9 cellular contexts compared by ENCODE assay signal in the genomic region with DNA sequence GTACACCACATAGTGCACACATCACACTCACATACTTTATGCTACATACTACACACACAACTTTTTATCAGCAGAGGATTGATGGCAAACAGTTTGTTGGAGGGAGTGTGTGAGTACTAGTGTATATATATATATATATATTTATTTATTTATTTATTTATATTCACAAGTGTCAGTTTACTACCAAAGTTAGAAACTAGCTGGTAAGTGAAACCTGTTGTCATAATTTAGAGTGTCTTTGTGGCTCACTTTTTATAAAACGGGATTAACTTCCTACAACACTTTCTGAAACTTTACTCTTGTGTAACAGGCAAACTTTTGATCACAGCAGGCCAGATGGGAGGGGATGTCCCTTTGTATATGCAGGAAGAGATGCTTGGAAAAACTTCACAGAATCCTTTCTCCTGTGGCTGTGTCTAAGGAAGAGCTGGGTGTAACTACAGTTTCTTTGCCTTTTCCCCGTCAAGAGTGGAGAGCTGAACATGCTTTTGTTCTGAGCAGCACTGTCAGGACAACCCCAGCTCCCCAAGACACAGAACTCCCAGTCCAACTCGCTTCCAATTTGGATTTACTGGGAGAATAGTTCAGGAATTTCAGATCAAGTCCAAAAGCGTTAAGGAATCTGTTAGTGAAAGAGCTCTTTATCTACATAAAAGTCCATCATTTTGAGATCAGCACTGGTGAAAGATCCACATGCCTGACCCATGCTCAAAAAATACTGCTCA. TPM values are rescaled to one million over a fixed set of nuclear protein-coding genes. Genes with fewer than 3 reads are reported as not detected.
DNase-seq lines count a peak whose midpoint lies in the region; ATAC-seq, FAIRE-seq and TF ChIP-seq lines count a peak whose summit lies in the region.
"Had no signal": no experiment of that assay in that cellular context is flagged by ENCODE, and none has a peak within 500 bp of the region (broad histone marks: within the 10 kb centered on the region; RNA-seq: fewer than 3 reads in every experiment).

No MANE protein-coding gene starts in this region.

- H3K9ac ChIP-seq in K562 (ENCODE audit: insufficient read depth in 1 of 2, low read depth in 2 of 2, low read length in 2 of 2) = peak overlapping the region; percentile 8 to 85; a peak in 3 of 4 replicates
- no peak overlapping the region for H3K9ac ChIP-seq in mesendoderm (ENCODE audit: low read length)

- WGBS in K562 (ENCODE audit: insufficient coverage, low coverage, missing lambda C conversion rate) = 23% methylated on average over 4 of the region's 4 CpGs
- WGBS in mesendoderm (ENCODE audit: extremely low coverage, insufficient coverage, low lambda C conversion rate) = no CpG with 5 or more reads among the region's 4 CpGs

- in situ Hi-C loops in K562 (cut with MboI) = loop anchor here (10.0 kb wide), 1 partner anchor 315 kb away; no protein-coding TSS in a partner anchor

- POLR2A ChIA-PET in K562 (lab: Yijun Ruan, JAX) = interaction anchor here (0.6 kb wide), 1 partner anchor 325 kb away, joined by 4 read pairs; no protein-coding TSS in a partner anchor

- no peak for ATAC-seq in K562
- ATAC-seq in HG03378 (IDR thresholded peaks at IDR 0.05; ENCODE audit: unreplicated experiment) = no peak
- no peak for ATAC-seq in GM18907 (IDR thresholded peaks at IDR 0.05; ENCODE audit: unreplicated experiment)
- no peak for ATAC-seq in GM21528 (IDR thresholded peaks at IDR 0.05; ENCODE audit: low FRiP score, unreplicated experiment)

- CTCF ChIA-PET in K562 (lab: Yijun Ruan, JAX; ENCODE audit: low intra/inter-chr PET ratio) = no interaction called here

- H2BK5ac ChIP-seq in mesendoderm (ENCODE audit: low read length) = no peak overlapping the region

- DNase-seq in AG10803 (ENCODE audit: low read depth) (no peak), HL-60 (ENCODE audit: low read depth in 1 of 2, low spot score in 1 of 2) (peak in 1 of 2 experiments; percentile 7), K562 (ENCODE audit: extremely low read depth in 1 of 4, low spot score in 3 of 4) (peak in 2 of 4 experiments; percentile 13 to 20), mesendoderm (no peak), posterior vena cava (ENCODE audit: low spot score) (no peak)

- TF ChIP-seq CTCF in AG10803 (conservative IDR thresholded peaks at IDR 0.05; ENCODE audit: low read length) (no peak), HL-60 (IDR thresholded peaks at IDR 0.05; ENCODE audit: insufficient read depth, low read length) (no peak), K562 (IDR thresholded peaks at IDR 0.05 in 2 of 3, conservative IDR thresholded peaks at IDR 0.05 in 1 of 3; ENCODE audit: insufficient read depth in 2 of 3, low read depth in 1 of 3, low read length in 3 of 3) (no peak)

- H4K20me1 ChIP-seq in K562 (replicated peaks; ENCODE audit: control insufficient read depth, insufficient read depth, low read length) = no peaks in the 10 kb centered on the region

- H3K18ac ChIP-seq in mesendoderm (ENCODE audit: low read length) = no peak overlapping the region

- H3K56ac ChIP-seq in mesendoderm (ENCODE audit: low read length) = peak overlapping the region; percentile 98

- H3K23ac ChIP-seq in mesendoderm (ENCODE audit: low read length) = no peak overlapping the region

- no peaks in the 10 kb centered on the region for H3K9me1 ChIP-seq in K562 (ENCODE audit: control insufficient read depth, insufficient read depth, low read length)

- H3K27me3 ChIP-seq in HL-60 (ENCODE audit: insufficient read depth, poor library complexity, severe bottlenecking) (no peaks in the 10 kb centered on the region), K562 (ENCODE audit: control insufficient read depth in 2 of 2, insufficient read depth in 2 of 2, low read length in 2 of 2) (no peaks in the 10 kb centered on the region), mesendoderm (ENCODE audit: insufficient read depth, low read length, poor library complexity) (no peaks in the 10 kb centered on the region)
- H3K27me3 ChIP-seq: neutrophil had no signal

- no peak overlapping the region for H4K8ac ChIP-seq in mesendoderm (ENCODE audit: low read depth, low read length)

- peak overlapping the region; percentile 31 for H3K4ac ChIP-seq in mesendoderm (ENCODE audit: low read depth, low read length)

- H3K79me2 ChIP-seq in K562 (ENCODE audit: control insufficient read depth, insufficient read depth, low read length) = no peaks in the 10 kb centered on the region
- no peaks in the 10 kb centered on the region for H3K79me2 ChIP-seq in mesendoderm (ENCODE audit: control insufficient read depth, insufficient read depth, low read length)

- FAIRE-seq in K562 (lab: Jason Lieb, UNC) = peak; percentile 6

- no peak for TF ChIP-seq EP300 in K562 (IDR thresholded peaks at IDR 0.05; ENCODE audit: low read length)

- peaks cover 14 to 31% of the 10 kb centered on the region in 2 experiments for H3K4me1 ChIP-seq in K562 (replicated peaks in 1 of 2; ENCODE audit: control insufficient read depth in 2 of 2, insufficient read depth in 2 of 2, low read length in 2 of 2)
- H3K4me1 ChIP-seq in mesendoderm (ENCODE audit: control insufficient read depth, low read depth, low read length) = peaks cover 4% of the 10 kb centered on the region

- H2BK15ac ChIP-seq in mesendoderm (replicated peaks; ENCODE audit: low read depth) = no peak overlapping the region

- H3K4me2 ChIP-seq in K562 (ENCODE audit: insufficient read depth, low read length) = peak overlapping the region; percentile 94
- no peak overlapping the region for H3K4me2 ChIP-seq in mesendoderm (ENCODE audit: low read length)

- H2AK5ac ChIP-seq in mesendoderm (ENCODE audit: low read length) = no peak overlapping the region

- no peak overlapping the region for H2BK120ac ChIP-seq in mesendoderm (ENCODE audit: low read depth, low read length)

- peak overlapping the region; percentile 89 for H3K4me3 ChIP-seq in AG10803 (ENCODE audit: low read length)
- peak overlapping the region; percentile 81 for H3K4me3 ChIP-seq in HL-60 (replicated peaks; ENCODE audit: insufficient read depth, low read length)
- H3K4me3 ChIP-seq in K562 = peak overlapping the region; percentile 69; the same call in 1 of the 2 replicates
- H3K4me3 ChIP-seq in mesendoderm (ENCODE audit: low read length) = no peak overlapping the region

- BruUV-seq in K562 (replicated peaks; lab: Mats Ljungman, UMichigan) = no TSS peak

- TF ChIP-seq POLR2A in K562 (conservative IDR thresholded peaks at IDR 0.05) = no peak

- H3K36me3 ChIP-seq in K562 (ENCODE audit: control insufficient read depth, insufficient read depth, low read length) (no peaks in the 10 kb centered on the region), mesendoderm (ENCODE audit: control insufficient read depth, insufficient read depth, low read length) (no peaks in the 10 kb centered on the region)
- H3K36me3 ChIP-seq: neutrophil had no signal

- intact Hi-C loops in K562 (cut with micrococcal nuclease) = loop anchor here (10.0 kb wide), 2 partner anchors 205 to 365 kb away; a partner anchor contains a TSS
- intact Hi-C loops in posterior vena cava (cut with DNase I) = no loop called here

- no peaks in the 10 kb centered on the region for H3K79me1 ChIP-seq in mesendoderm (ENCODE audit: low read length)

- peak overlapping the region; percentile 95 for H3K27ac ChIP-seq in HL-60 (replicated peaks)
- peak overlapping the region; percentile 83 for H3K27ac ChIP-seq in K562 (ENCODE audit: extremely low read depth, low read depth, low read length)
- H3K27ac ChIP-seq in mesendoderm (ENCODE audit: low read depth, low read length) = no peak overlapping the region
- H3K27ac ChIP-seq: neutrophil had no signal

- H3K9me3 ChIP-seq in K562 (replicated peaks; ENCODE audit: control insufficient read depth, insufficient read depth, low read depth, low read length) = no peaks in the 10 kb centered on the region
- H3K9me3 ChIP-seq: neutrophil had no signal

- no peak overlapping the region for H4K5ac ChIP-seq in mesendoderm (ENCODE audit: low read length)

- H2AFZ ChIP-seq in K562 (ENCODE audit: low read depth, low read length) = peak overlapping the region; percentile 95

- no peak for TF ChIP-seq RAD21 in K562 (CRISPR knock-in tag; conservative IDR thresholded peaks at IDR 0.05 in 1 of 2, IDR thresholded peaks at IDR 0.05 in 1 of 2)

TF ChIP-seq in K562, 482 proteins besides CTCF, POLR2A, EP300 and RAD21 (continues in another document):
- TF ChIP-seq MYBL2 (IDR thresholded peaks at IDR 0.05; ENCODE audit: low read depth) (0 out of 2 replicates have a peak, but pooled peaks have one; percentile 5), MYBL2 (CRISPR knock-in tag; IDR thresholded peaks at IDR 0.05; ENCODE audit: borderline replicate concordance) (no peak)

RNA-seq across cellular contexts. Expression of a gene that starts 1.8 kb away (rescaled TPM):
- total RNA-seq in K562 (2011; cell fraction: chromatin; rRNA removed; ENCODE audit: low replicate concordance) = 1.5 TPM in 1 of 2 replicates, not detected in the other
- total RNA-seq in K562 (2011; cell fraction: nucleolus; rRNA removed) = 0.39 TPM in 1 of 2 replicates, not detected in the other
- 1.1 TPM in 1 of 2 replicates, not detected in the other for total RNA-seq in K562 (2011; cell fraction: nucleoplasm; rRNA removed)
- 0.86 and 1.1 TPM in 2 replicates for total RNA-seq in K562 (2014; rRNA removed)
- 1.1 and 1.3 TPM in 2 replicates for total RNA-seq in K562 (2014; rRNA removed; fragmentation: Illumina TruSeq; extraction: Trizol)
- total RNA-seq in K562 (2015; rRNA removed; fragmentation: Illumina TruSeq; extraction: Trizol) = 1.2 and 1.3 TPM in 2 replicates
- total RNA-seq in K562 (2021) = 0.56 and 0.78 TPM in 2 replicates
- polyA plus RNA-seq in K562 (2011; rRNA removed) = 0.39 and 0.96 TPM in 2 replicates
- 0.09 and 0.21 TPM in 2 replicates for polyA plus RNA-seq in K562 (2011; cell fraction: cytosol; rRNA removed)
- polyA plus RNA-seq in K562 (2011; cell fraction: nucleus; rRNA removed) = 0.25 and 0.78 TPM in 2 replicates
- 1.6 and 2.4 TPM in 2 replicates for polyA plus RNA-seq in K562 (2012)
- 1.1 and 1.2 TPM in 2 replicates for polyA plus RNA-seq in K562 (2014; fragmentation: Illumina TruSeq; extraction: Trizol)
- polyA plus RNA-seq in K562 (2014; fragmentation: Nextera tagmentation; extraction: Ambion mirVana) = under 1 TPM; 0.92 to 1.00 TPM
- polyA plus RNA-seq in K562 (2014; rRNA removed) = 1.7 and 2.7 TPM in 2 replicates
- polyA minus RNA-seq in K562 (2011; rRNA and poly(A)+ RNA removed) = 0.42 and 1.3 TPM in 2 replicates
- not detected in 2 replicates for polyA minus RNA-seq in K562 (2011; cell fraction: cytosol; rRNA and poly(A)+ RNA removed)
- polyA minus RNA-seq in K562 (2011; cell fraction: nucleus; rRNA and poly(A)+ RNA removed) = 0.40 TPM in 1 of 2 replicates, not detected in the other
- 0.49 TPM for polyA plus RNA-seq in mesendoderm (2013, experiment 1 of 2)
- polyA plus RNA-seq in mesendoderm (2013, experiment 2 of 2) = 0.63 TPM
- under 1 TPM; 0.51 to 0.71 TPM for total RNA-seq in posterior vena cava
